In genomic region chr15:55627730-55628368, GRCh38 we compare ENCODE assay signal across 9 cellular contexts. TPM values are rescaled to one million over a fixed set of nuclear protein-coding genes. Genes with fewer than 3 reads are reported as not detected.
DNase-seq lines count a peak whose midpoint lies in the region; ATAC-seq and TF ChIP-seq lines count a peak whose summit lies in the region.
"Had no signal": no experiment of that assay in that cellular context is flagged by ENCODE, and none has a peak within 500 bp of the region (broad histone marks: within the 10 kb centered on the region; RNA-seq: fewer than 3 reads in every experiment).

No MANE protein-coding gene starts in this region.

- no peaks in the 10 kb centered on the region for H3F3A ChIP-seq in MM.1S (ENCODE audit: insufficient read depth, low read length)

- H3K4me3 ChIP-seq in MM.1S (ENCODE audit: low read length) (no peak overlapping the region), neuronal stem cell (ENCODE audit: low read length in 2 of 2) (no peak overlapping the region)

- no peak overlapping the region for H2BK15ac ChIP-seq in neuronal stem cell (ENCODE audit: low read length)

- no peaks in the 10 kb centered on the region for H3K9me3 Mint-ChIP-seq in Calu3 (ENCODE audit: low read depth, unreplicated experiment)
- H3K9me3 Mint-ChIP-seq in nephron progenitor cell, result no peaks in the 10 kb centered on the region
- H3K9me3 Mint-ChIP-seq: memory B cell had no signal

- no CpG with 5 or more reads among the region's 7 CpGs for WGBS in neuronal stem cell (ENCODE audit: extremely low coverage in 2 of 2, insufficient read length in 2 of 2, insufficient replicate concordance in 1 of 2), 2 donors

- H4K20me1 ChIP-seq in MM.1S (ENCODE audit: insufficient read depth, low read length), result no peaks in the 10 kb centered on the region

- H3K4me3 Mint-ChIP-seq in Calu3 (ENCODE audit: low read depth, unreplicated experiment) (peak overlapping the region; percentile 24), nephron progenitor cell (no peak overlapping the region)
- H3K4me3 Mint-ChIP-seq: memory B cell had no signal

- no peaks in the 10 kb centered on the region for H3K79me1 ChIP-seq in neuronal stem cell (ENCODE audit: low read depth, low read length)

- no peak overlapping the region for H2BK12ac ChIP-seq in neuronal stem cell (ENCODE audit: low read length)

- no peaks in the 10 kb centered on the region for H3K79me2 ChIP-seq in MM.1S (ENCODE audit: low read length)

- no peaks in the 10 kb centered on the region for H3K9me2 ChIP-seq in MM.1S (replicated peaks; ENCODE audit: insufficient read depth, low read length)

- H3K4me1 Mint-ChIP-seq in Calu3 (ENCODE audit: low read depth, unreplicated experiment) (peaks cover 11% of the 10 kb centered on the region), nephron progenitor cell (peaks cover 20% of the 10 kb centered on the region)

- DNase-seq in Calu3 (peak; percentile 88), MM.1S (no peak), caudate nucleus (lab: John Stamatoyannopoulos, UW) (peak in 38 of 61 donors; percentile 3 to 82 (median 22)), nephron progenitor cell (no peak), amygdala (lab: John Stamatoyannopoulos, UW) (no peak), neuronal stem cell (ENCODE audit: low spot score) (no peak)
- no peak for DNase-seq in activated naive CD4-positive, alpha-beta T cell (lab: John Stamatoyannopoulos, UW)

- H3K4me1 ChIP-seq in MM.1S (ENCODE audit: low read length) (no peaks in the 10 kb centered on the region), neuronal stem cell (ENCODE audit: control insufficient read depth in 2 of 2, insufficient read depth in 1 of 2, low read depth in 1 of 2, low read length in 2 of 2) (no peaks in the 10 kb centered on the region)

- no peak overlapping the region for H2BK120ac ChIP-seq in neuronal stem cell (ENCODE audit: low read depth, low read length)

- H3K27me3 Mint-ChIP-seq in Calu3 (ENCODE audit: unreplicated experiment) (no peaks in the 10 kb centered on the region), nephron progenitor cell (ENCODE audit: low read depth, poor library complexity) (peaks cover 4% of the 10 kb centered on the region)

- no peak overlapping the region for H4K8ac ChIP-seq in neuronal stem cell (ENCODE audit: low read depth, low read length)

- no TSS peak for BruUV-seq in Calu3 (replicated peaks; lab: Mats Ljungman, UMichigan)

- CTCF ChIA-PET in Calu3 (lab: Charles Lee), result interaction anchor here (0.5 to 1.8 kb wide), 11 partner anchors 10 to 290 kb away, joined by 3 to 6 read pairs (median 3); no protein-coding TSS in a partner anchor

- H3K36me3 Mint-ChIP-seq in Calu3 (ENCODE audit: insufficient read depth, unreplicated experiment) (peaks cover 6% of the 10 kb centered on the region), nephron progenitor cell (ENCODE audit: low read depth) (peaks cover 86% of the 10 kb centered on the region)
- H3K36me3 Mint-ChIP-seq: memory B cell had no signal

- TF ChIP-seq CTCF in Calu3 (IDR thresholded peaks at IDR 0.05; ENCODE audit: unreplicated experiment) (no peak), MM.1S (IDR thresholded peaks at IDR 0.05; ENCODE audit: low read length) (no peak), nephron progenitor cell (IDR thresholded peaks at IDR 0.05) (no peak)

- H3K18ac ChIP-seq in neuronal stem cell (ENCODE audit: low read length), result no peak overlapping the region

- no peak overlapping the region for H3K14ac ChIP-seq in neuronal stem cell (ENCODE audit: low read length)

- H3K9ac ChIP-seq in MM.1S (ENCODE audit: low read length), result no peak overlapping the region
- no peak overlapping the region for H3K9ac ChIP-seq in neuronal stem cell (ENCODE audit: low read depth, low read length, poor library complexity)

- H3K23ac ChIP-seq in neuronal stem cell (ENCODE audit: low read depth, low read length, poor library complexity), result no peak overlapping the region

- H2AK5ac ChIP-seq in neuronal stem cell (ENCODE audit: low read depth, low read length), result no peak overlapping the region

- H3K36me3 ChIP-seq in MM.1S (replicated peaks; ENCODE audit: insufficient read depth, low read length) (no peaks in the 10 kb centered on the region), neuronal stem cell (replicated peaks in 1 of 2; ENCODE audit: control insufficient read depth in 2 of 2, insufficient read depth in 2 of 2, low read length in 2 of 2) (peaks cover 39 to 98% of the 10 kb centered on the region in 2 donors)

- H3K4ac ChIP-seq in neuronal stem cell (ENCODE audit: low read length), result no peak overlapping the region

- no peak for ATAC-seq in GM21360 (IDR thresholded peaks at IDR 0.05; ENCODE audit: unreplicated experiment)

- no peak overlapping the region for H2BK5ac ChIP-seq in neuronal stem cell (ENCODE audit: low read length)

- intact Hi-C loops in Calu3 (cut with micrococcal nuclease; ENCODE audit: unreplicated experiment), result no loop called here

- H3K9me3 ChIP-seq in MM.1S (replicated peaks; ENCODE audit: insufficient read depth, low read length), result no peaks in the 10 kb centered on the region
- peaks cover 0 to 2% of the 10 kb centered on the region in 2 donors for H3K9me3 ChIP-seq in neuronal stem cell (replicated peaks in 1 of 2; ENCODE audit: control insufficient read depth in 2 of 2, insufficient read depth in 1 of 2, low read depth in 1 of 2, low read length in 2 of 2)

- H3K27ac ChIP-seq in MM.1S (ENCODE audit: low read length) (no peak overlapping the region), caudate nucleus (ENCODE audit: low read depth, low read length) (no peak overlapping the region), neuronal stem cell (replicated peaks; ENCODE audit: low read length) (no peak overlapping the region)

- no peak overlapping the region for H4K91ac ChIP-seq in neuronal stem cell (ENCODE audit: low read depth, low read length, poor library complexity)

- H3K4me2 ChIP-seq in MM.1S (ENCODE audit: low read depth, low read length) (no peak overlapping the region), neuronal stem cell (ENCODE audit: insufficient read depth, low read length, poor library complexity, severe bottlenecking) (no peak overlapping the region)

- H3K27me3 ChIP-seq in MM.1S (replicated peaks; ENCODE audit: insufficient read depth, low read length), result no peaks in the 10 kb centered on the region
- no peaks in the 10 kb centered on the region for H3K27me3 ChIP-seq in neuronal stem cell (ENCODE audit: control insufficient read depth in 3 of 3, insufficient read depth in 3 of 3, low read depth in 1 of 3, low read length in 3 of 3)

- H2AFZ ChIP-seq in MM.1S (ENCODE audit: low read length) (peak overlapping the region; percentile 45; the same call in 1 of the 2 replicates), neuronal stem cell (ENCODE audit: low read length) (no peak overlapping the region)

- H3K27ac Mint-ChIP-seq in Calu3 (ENCODE audit: unreplicated experiment), result peak overlapping the region; percentile 89
- H3K27ac Mint-ChIP-seq in nephron progenitor cell, result peak overlapping the region; percentile 41
- H3K27ac Mint-ChIP-seq: memory B cell had no signal

RNA-seq across cellular contexts. Expression of gene PYGO1, which starts 39.7 kb away (rescaled TPM):
- 2.5 and 2.8 TPM in 2 replicates for total RNA-seq in Calu3 (2022)
- 10.5 TPM for polyA plus RNA-seq in neuronal stem cell (2013, experiment 1 of 2)
- 10.6 TPM for polyA plus RNA-seq in neuronal stem cell (2013, experiment 2 of 2)

Comparison
In these comparisons a context has a peak if more than half of its experiments do, and no peak if none do; other contexts are left out.
1. DNase-seq: peak in Calu3 (single experiment) and caudate nucleus (38 of 61); none in MM.1S (single experiment), nephron progenitor cell (single experiment), activated naive CD4-positive, alpha-beta T cell (0 of 4), amygdala (0 of 56) and neuronal stem cell (single experiment).